ENCODE assay signal across 14 cellular contexts in the genomic region with DNA sequence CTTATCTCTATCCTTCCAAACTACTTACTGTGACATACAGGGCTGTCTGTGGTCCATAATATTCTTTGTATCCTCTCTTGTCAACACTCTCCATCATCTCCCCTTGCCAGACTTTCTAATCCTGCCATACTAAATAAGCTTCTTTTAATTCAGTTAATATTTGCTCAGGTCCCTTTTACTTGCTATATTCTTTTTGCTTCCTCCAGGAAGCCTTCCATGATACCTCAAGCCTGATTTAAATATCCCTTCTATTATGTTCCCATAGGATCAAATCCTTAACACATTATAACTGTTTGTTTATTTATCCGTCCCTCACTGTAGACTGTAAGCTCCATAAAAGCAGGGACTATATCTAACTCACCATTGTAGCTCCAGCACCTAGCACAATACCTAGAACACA.
"Had no signal": no experiment of that assay in that cellular context is flagged by ENCODE, and none has a peak within 500 bp of the region (broad histone marks: within the 10 kb centered on the region; RNA-seq: fewer than 3 reads in every experiment).

No MANE protein-coding gene starts in this region.

- H3K9me3 Mint-ChIP-seq: naive thymus-derived CD8-positive, alpha-beta T cell; type B pancreatic cell had no signal

- H3K4me3 Mint-ChIP-seq: naive thymus-derived CD8-positive, alpha-beta T cell; type B pancreatic cell had no signal

- H3K27me3 Mint-ChIP-seq: naive thymus-derived CD8-positive, alpha-beta T cell; type B pancreatic cell had no signal

- ATAC-seq: gastrocnemius medialis; heart right ventricle; left lobe of liver; mucosa of descending colon; naive thymus-derived CD8-positive, alpha-beta T cell; stimulated activated naive CD8-positive, alpha-beta T cell treated with anti-CD3 and anti-CD28 coated beads, Interleukin-15, Interleukin-2, amounts not matched to agents 100 U/mL and 50 U/mL, for 24 hours had no signal

- H3K27ac Mint-ChIP-seq: type B pancreatic cell had no signal

- DNase-seq: cortex of kidney; effector memory CD4-positive, alpha-beta T cell; gastrocnemius medialis; heart right ventricle; islet precursor cell; mammary epithelial cell; mucosa of descending colon; naive thymus-derived CD8-positive, alpha-beta T cell; sigmoid colon; stimulated activated CD4-positive, alpha-beta T cell treated with anti-CD3 and anti-CD28 coated beads, Interleukin-12 subunit alpha, Interleukin-12 subunit beta, amount 100 ng/mL, for 4 hours; stimulated activated naive CD8-positive, alpha-beta T cell treated with anti-CD3 and anti-CD28 coated beads, Interleukin-15, Interleukin-2, amounts not matched to agents 100 U/mL and 50 U/mL, for 24 hours; thyroid gland had no signal
